8 cellular contexts compared by ENCODE assay signal in the genomic region with DNA sequence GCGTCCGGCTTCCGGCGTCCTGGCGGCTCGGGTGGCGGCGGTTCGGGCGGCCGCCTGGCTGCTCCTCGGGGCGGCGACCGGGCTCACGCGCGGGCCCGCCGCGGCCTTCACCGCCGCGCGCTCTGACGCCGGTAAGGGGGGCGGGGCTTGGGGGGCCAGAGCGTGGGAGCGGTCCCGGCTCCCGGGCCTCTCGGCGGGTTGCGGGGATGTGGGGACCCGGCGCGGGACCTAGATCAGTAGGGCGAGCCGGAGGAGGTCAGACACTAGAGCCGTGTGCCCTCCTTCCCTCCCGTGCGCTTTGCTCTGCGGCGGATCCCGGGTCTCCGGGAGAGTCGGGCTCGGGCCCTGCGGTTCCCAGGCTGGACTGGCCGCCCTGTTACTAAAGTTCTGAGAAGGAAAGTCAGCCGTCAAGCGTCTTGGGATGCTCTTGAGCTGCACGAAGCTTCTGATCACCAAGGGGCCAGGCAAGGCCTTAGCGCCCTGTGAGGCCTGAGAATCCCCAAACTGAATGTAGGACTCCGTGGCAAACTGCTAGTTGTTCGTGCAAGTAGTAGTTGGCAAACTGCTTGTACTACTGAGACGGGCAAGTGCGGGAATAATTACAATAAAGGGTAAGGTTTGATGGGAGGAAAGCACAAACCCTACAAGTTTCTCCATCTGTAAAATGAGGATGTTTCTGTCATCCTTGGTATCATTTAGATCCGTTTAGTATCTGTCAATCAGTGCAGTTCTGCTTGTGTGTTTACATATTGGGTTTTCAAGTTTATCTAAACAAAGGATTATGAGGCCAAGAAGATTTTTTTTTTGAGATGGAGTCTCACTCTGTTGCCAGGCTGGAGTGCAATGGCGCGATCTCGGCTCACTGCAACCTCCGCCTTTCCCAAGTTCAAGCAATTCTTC. TPM values are rescaled to one million over a fixed set of nuclear protein-coding genes. Genes with fewer than 3 reads are reported as not detected.
DNase-seq lines count a peak whose midpoint lies in the region; ATAC-seq, FAIRE-seq and TF ChIP-seq lines count a peak whose summit lies in the region.

No MANE protein-coding gene starts in this region.

- DNase-seq in Ammon's horn (ENCODE audit: low spot score) (peak; percentile 55), SK-N-DZ (ENCODE audit: low spot score) (peak; percentile 55), astrocyte (ENCODE audit: low read depth) (peak; percentile 51), HTR-8/SVneo (ENCODE audit: insufficient read length, low spot score) (no peak)

- no peaks in the 10 kb centered on the region for H3K27me3 ChIP-seq in astrocyte (ENCODE audit: insufficient read depth, low read length)
- H3K27me3 ChIP-seq in skeletal muscle tissue (ENCODE audit: control insufficient read depth in 3 of 3, insufficient read depth in 3 of 3, low read length in 3 of 3), result no peaks in the 10 kb centered on the region

- H3K27ac Mint-ChIP-seq in astrocyte (ENCODE audit: unreplicated experiment), result peak overlapping the region; percentile 36

- H3K9me3 Mint-ChIP-seq in astrocyte (ENCODE audit: unreplicated experiment), result no peaks in the 10 kb centered on the region

- H3K27me3 Mint-ChIP-seq in astrocyte (ENCODE audit: low read depth, unreplicated experiment), result no peaks in the 10 kb centered on the region

- H3K9ac ChIP-seq in astrocyte (ENCODE audit: low read length), result peak overlapping the region; percentile 82
- peak overlapping the region; percentile 88 to 93 (median 91) for H3K9ac ChIP-seq in skeletal muscle tissue (ENCODE audit: low read depth in 1 of 3, low read length in 3 of 3)

- H3K4me1 ChIP-seq in astrocyte (ENCODE audit: insufficient read depth, low read length) (peaks cover 11% of the 10 kb centered on the region), skeletal muscle tissue (ENCODE audit: control insufficient read depth in 3 of 3, insufficient read depth in 3 of 3, low read length in 3 of 3) (peaks cover 14 to 19% (median 14%) of the 10 kb centered on the region in 3 donors)

- H3K4me1 Mint-ChIP-seq in astrocyte (ENCODE audit: low read depth, unreplicated experiment), result no peaks in the 10 kb centered on the region

- H3K4me2 ChIP-seq in astrocyte (ENCODE audit: low read length), result peak overlapping the region; percentile 90

- H2AFZ ChIP-seq in astrocyte (ENCODE audit: low read depth, low read length), result peak overlapping the region; percentile 82

- no peaks in the 10 kb centered on the region for H3K9me3 ChIP-seq in astrocyte (ENCODE audit: insufficient read depth, low read depth, low read length)
- H3K9me3 ChIP-seq in iPS-18c (ENCODE audit: control insufficient read depth, insufficient read depth, low read length), result no peaks in the 10 kb centered on the region
- H3K9me3 ChIP-seq in skeletal muscle tissue (ENCODE audit: control insufficient read depth in 3 of 3, low read length in 3 of 3), result no peaks in the 10 kb centered on the region

- H3K4me3 ChIP-seq in astrocyte (ENCODE audit: insufficient read depth, low read depth, low read length) (peak overlapping the region; percentile 90), iPS-18c (ENCODE audit: insufficient read depth, low read depth, low read length) (peak overlapping the region; percentile 80), skeletal muscle tissue (ENCODE audit: low read length in 3 of 3) (peak overlapping the region; percentile 85 to 96 (median 94))

- ATAC-seq in GM19035 (IDR thresholded peaks at IDR 0.05; ENCODE audit: unreplicated experiment), result peak; percentile 56
- peak; percentile 24 for ATAC-seq in HG03378 (IDR thresholded peaks at IDR 0.05; ENCODE audit: unreplicated experiment)

- no peaks in the 10 kb centered on the region for H3K36me3 ChIP-seq in astrocyte (ENCODE audit: insufficient read depth, low read length)
- H3K36me3 ChIP-seq in skeletal muscle tissue (ENCODE audit: control insufficient read depth in 3 of 3, insufficient read depth in 3 of 3, low read length in 3 of 3), result no peaks in the 10 kb centered on the region

- FAIRE-seq in astrocyte (lab: Jason Lieb, UNC) (no peak), HTR-8/SVneo (lab: Jason Lieb, UNC) (no peak)

- no peak for TF ChIP-seq CTCF in astrocyte (IDR thresholded peaks at IDR 0.05; ENCODE audit: insufficient read depth, low read depth, low read length)

- H3K79me2 ChIP-seq in astrocyte (ENCODE audit: insufficient read depth, low read length), result peaks cover 5% of the 10 kb centered on the region

- H3K4me3 Mint-ChIP-seq in astrocyte (ENCODE audit: unreplicated experiment), result peak overlapping the region; percentile 75

- no peaks in the 10 kb centered on the region for H4K20me1 ChIP-seq in astrocyte (ENCODE audit: insufficient read depth, low read length)

- H3K36me3 Mint-ChIP-seq in astrocyte (ENCODE audit: low read depth, unreplicated experiment), result no peaks in the 10 kb centered on the region

- H3K27ac ChIP-seq in astrocyte (ENCODE audit: low read depth, low read length) (peak overlapping the region; percentile 89), skeletal muscle tissue (ENCODE audit: low read depth, low read length) (peak overlapping the region; percentile 85)

RNA-seq across cellular contexts. Expression of a gene that starts 0.6 kb away (rescaled TPM):
- 51.8 and 68.9 TPM in 2 replicates for polyA plus RNA-seq in SK-N-DZ (2014; cell fraction: cytosol; rRNA removed)
- polyA plus RNA-seq in SK-N-DZ (2014; cell fraction: nucleus; rRNA removed), result 26.2 and 35.3 TPM in 2 replicates
- 13.9 and 18.9 TPM in 2 replicates for total RNA-seq in astrocyte
- total RNA-seq in skeletal muscle tissue, result 12.5 TPM

RNA-seq across cellular contexts. Expression of a gene that starts 0.7 kb away (rescaled TPM):
- 5.9 and 8.3 TPM in 2 replicates for polyA plus RNA-seq in SK-N-DZ (2014; cell fraction: cytosol; rRNA removed)
- 1.9 and 2.2 TPM in 2 replicates for polyA plus RNA-seq in SK-N-DZ (2014; cell fraction: nucleus; rRNA removed)
- 2.8 and 3.3 TPM in 2 replicates for total RNA-seq in astrocyte
- total RNA-seq in skeletal muscle tissue, result 2.6 TPM

RNA-seq across cellular contexts. Expression of a gene that starts 26.9 kb away (rescaled TPM):
- polyA plus RNA-seq in SK-N-DZ (2014; cell fraction: cytosol; rRNA removed), result 40.5 and 41.1 TPM in 2 replicates
- polyA plus RNA-seq in SK-N-DZ (2014; cell fraction: nucleus; rRNA removed), result 11.0 and 16.1 TPM in 2 replicates
- 112 and 124 TPM in 2 replicates for total RNA-seq in astrocyte
- total RNA-seq in skeletal muscle tissue, result 24.5 TPM
